Comparison of ENCODE assay signal across 1 cellular context in genomic region chr16:20768121-20768520, GRCh38.
TF ChIP-seq lines count a peak whose summit lies in the region.

No MANE protein-coding gene starts in this region.

TF ChIP-seq in K562, 482 proteins besides CTCF, POLR2A, EP300 and RAD21:
- TF ChIP-seq ZFP1 (CRISPR knock-in tag; IDR thresholded peaks at IDR 0.05) (no peak), NFXL1 (CRISPR knock-in tag; IDR thresholded peaks at IDR 0.05) (no peak), ZNF449 (CRISPR knock-in tag; IDR thresholded peaks at IDR 0.05) (no peak), KDM1A (IDR thresholded peaks at IDR 0.05) (peak in 1 of 2 experiments; percentile 38; a peak in 1 of 4 replicates), TFE3 (CRISPR knock-in tag; IDR thresholded peaks at IDR 0.05) (peak; percentile 83), ZNF165 (CRISPR knock-in tag; IDR thresholded peaks at IDR 0.05; ENCODE audit: borderline replicate concordance) (no peak), KHSRP (IDR thresholded peaks at IDR 0.05) (no peak), ZC3H11A (IDR thresholded peaks at IDR 0.05; ENCODE audit: low read depth, low read length) (no peak), TOE1 (IDR thresholded peaks at IDR 0.05; ENCODE audit: borderline replicate concordance) (peak; percentile 51; the same call in 1 of the 2 replicates), TOE1 (CRISPR knock-in tag; IDR thresholded peaks at IDR 0.05; ENCODE audit: borderline replicate concordance, low read depth) (no peak), DACH1 (IDR thresholded peaks at IDR 0.05; ENCODE audit: partially characterized antibody) (no peak), AFF1 (IDR thresholded peaks at IDR 0.05; ENCODE audit: low read depth in 1 of 2, partially characterized antibody in 2 of 2) (no peak)
